In the genomic region with DNA sequence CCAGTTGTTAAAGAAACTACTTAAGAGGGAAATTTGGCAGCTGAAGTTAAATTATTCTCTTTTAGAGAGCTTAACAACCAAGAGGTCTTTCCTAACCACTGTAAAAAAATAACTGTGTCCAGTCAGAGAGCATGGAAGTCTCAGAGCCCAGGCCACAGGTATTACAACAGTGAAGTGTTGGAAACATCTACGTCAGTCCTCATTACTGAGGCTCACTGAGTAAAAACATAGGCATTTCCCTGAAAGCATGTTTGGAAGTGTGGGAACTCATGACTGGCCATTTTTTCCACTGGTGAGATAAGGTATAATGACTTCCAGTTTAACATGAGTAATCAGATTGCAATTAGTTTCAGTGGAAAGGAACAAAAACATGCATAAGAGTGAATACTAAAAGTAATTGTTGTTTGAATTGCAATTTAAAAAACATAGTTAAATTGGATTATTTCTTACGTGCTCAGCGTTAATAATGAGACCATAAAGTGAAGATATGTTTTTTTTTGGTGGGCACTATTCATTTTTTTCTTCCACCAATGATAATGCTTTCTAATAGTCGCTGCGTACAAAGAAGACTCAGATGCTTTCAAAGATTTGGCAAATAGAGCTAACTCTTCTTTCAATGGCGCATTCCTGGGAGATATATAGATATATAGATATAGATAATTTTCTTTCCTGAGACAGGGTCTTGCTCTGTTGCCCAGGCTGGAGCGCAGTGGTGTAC, we compare ENCODE assay signal across 8 cellular contexts.
A peak's percentile ranks its signal among the peaks of the same experiment; 100 is the strongest.
DNase-seq lines count a peak whose midpoint lies in the region; TF ChIP-seq lines count a peak whose summit lies in the region.

No MANE protein-coding gene starts in this region.

- H3K4me1 ChIP-seq in muscle layer of duodenum (ENCODE audit: control insufficient read depth in 1 of 2, insufficient read depth in 2 of 2, low read length in 2 of 2) = no peaks in the 10 kb centered on the region

- no peaks in the 10 kb centered on the region for H3K36me3 ChIP-seq in muscle layer of duodenum (ENCODE audit: control insufficient read depth in 1 of 2, insufficient read depth in 2 of 2, low read length in 2 of 2)

- peak overlapping the region; percentile 36 for H3K27ac ChIP-seq in muscle layer of duodenum (ENCODE audit: low read length)

- no peaks in the 10 kb centered on the region for H3K9me3 ChIP-seq in muscle layer of duodenum (ENCODE audit: control insufficient read depth in 1 of 2, low read length in 2 of 2)

- DNase-seq in AG08396 (ENCODE audit: low spot score) (peak; percentile 73), NOMO-1 treated with dmso at 0.1 percent for 144 hours (lab: John Stamatoyannopoulos, UW; ENCODE audit: unreplicated experiment) (peak; percentile 18), epithelial cell of proximal tubule (ENCODE audit: low read depth) (peak; percentile 100), T-helper 2 cell (no peak), NCI-H146 treated with DMSO at 0.1 percent for 48 hours (lab: John Stamatoyannopoulos, UW; ENCODE audit: unreplicated experiment) (no peak)
- DNase-seq in effector CD8-positive, alpha-beta T cell (lab: John Stamatoyannopoulos, UW) = no peak
- DNase-seq in activated CD8-positive, alpha-beta memory T cell treated with anti-CD3 and anti-CD28 coated beads, Interleukin-2, amount 50 U/mL, for 48 hours = no peak

- no peaks in the 10 kb centered on the region for H3K27me3 ChIP-seq in muscle layer of duodenum (ENCODE audit: low read depth, low read length)

- H3K4me3 ChIP-seq in epithelial cell of proximal tubule (ENCODE audit: low read depth, low read length) (no peak overlapping the region), muscle layer of duodenum (ENCODE audit: low read depth in 1 of 2, low read length in 2 of 2) (no peak overlapping the region)

- no peak for TF ChIP-seq CTCF in epithelial cell of proximal tubule (conservative IDR thresholded peaks at IDR 0.05; ENCODE audit: low read depth, low read length)

Comparison
In these comparisons a context has a peak if more than half of its experiments do, and no peak if none do; other contexts are left out.
1. DNase-seq: peak in AG08396 (single experiment), NOMO-1 treated with dmso at 0.1 percent for 144 hours (single experiment) and epithelial cell of proximal tubule (single experiment); none in effector CD8-positive, alpha-beta T cell (single experiment), T-helper 2 cell (0 of 5), NCI-H146 treated with DMSO at 0.1 percent for 48 hours (single experiment) and activated CD8-positive, alpha-beta memory T cell treated with anti-CD3 and anti-CD28 coated beads, Interleukin-2, amount 50 U/mL, for 48 hours (single experiment).